ENCODE assay signal across 13 cellular contexts in genomic region chr3:188331166-188331565, GRCh38.
"Had no signal": no experiment of that assay in that cellular context is flagged by ENCODE, and none has a peak within 500 bp of the region (broad histone marks: within the 10 kb centered on the region; RNA-seq: fewer than 3 reads in every experiment).

No MANE protein-coding gene starts in this region.

- H3K27me3 Mint-ChIP-seq: activated T-helper 17 cell treated with anti-CD3 and anti-CD28 coated beads, Interleukin-2, amount 50 U/mL, for 72 hours; stimulated activated memory B cell treated with anti-CD40 and anti-IgM and Interleukin-4, amounts not matched to agents 10 μg/mL and 1 μg/mL and 100 μg/mL, for 72 hours; T-cell had no signal

- H3K4me3 ChIP-seq: cardiac muscle cell, pancreas, thyroid gland had no signal

- ATAC-seq: activated T-helper 17 cell treated with anti-CD3 and anti-CD28 coated beads, Interleukin-2, amount 50 U/mL, for 72 hours; stimulated activated memory B cell treated with anti-CD40 and anti-IgM and Interleukin-4, amounts not matched to agents 10 μg/mL and 1 μg/mL and 100 μg/mL, for 72 hours; T-cell had no signal

- H3K4me1 ChIP-seq: thyroid gland had no signal

- H3K4me3 Mint-ChIP-seq: activated naive CD4-positive, alpha-beta T cell treated with anti-CD3 and anti-CD28 coated beads for 36 hours; stimulated activated memory B cell treated with anti-CD40 and anti-IgM and Interleukin-4, amounts not matched to agents 10 μg/mL and 1 μg/mL and 100 μg/mL, for 72 hours had no signal

- H3K27me3 ChIP-seq: cardiac muscle cell, pancreas, thyroid gland had no signal

- H3K9me3 Mint-ChIP-seq: activated naive CD4-positive, alpha-beta T cell treated with anti-CD3 and anti-CD28 coated beads for 36 hours; activated T-helper 17 cell treated with anti-CD3 and anti-CD28 coated beads, Interleukin-2, amount 50 U/mL, for 72 hours; stimulated activated memory B cell treated with anti-CD40 and anti-IgM and Interleukin-4, amounts not matched to agents 10 μg/mL and 1 μg/mL and 100 μg/mL, for 72 hours; T-cell had no signal

- H3K36me3 ChIP-seq: cardiac muscle cell, pancreas, thyroid gland had no signal

- DNase-seq: activated CD4-positive, alpha-beta T cell treated with anti-CD3 and anti-CD28 coated beads, Interleukin-2, amount 50 U/mL, for 4 hours; activated CD4-positive, CD25-positive, alpha-beta regulatory T cell treated with anti-CD3 and anti-CD28 coated beads, Interleukin-2, amount 50 U/mL, for 72 hours; activated naive CD4-positive, alpha-beta T cell treated with anti-CD3 and anti-CD28 coated beads for 36 hours; effector CD8-positive, alpha-beta T cell; kidney; pancreas; retina; stimulated activated CD4-positive, alpha-beta T cell treated with anti-CD3 and anti-CD28 coated beads, Interleukin-2, amount 100 ng/mL, for 48 hours; T-cell; thyroid gland had no signal

- H3K9me3 ChIP-seq: pancreas, thyroid gland had no signal

- H3K27ac ChIP-seq: cardiac muscle cell, pancreas, thyroid gland had no signal

- H3K27ac Mint-ChIP-seq: activated T-helper 17 cell treated with anti-CD3 and anti-CD28 coated beads, Interleukin-2, amount 50 U/mL, for 72 hours had no signal
